ENCODE assay signal across 2 cellular contexts in the genomic region with DNA sequence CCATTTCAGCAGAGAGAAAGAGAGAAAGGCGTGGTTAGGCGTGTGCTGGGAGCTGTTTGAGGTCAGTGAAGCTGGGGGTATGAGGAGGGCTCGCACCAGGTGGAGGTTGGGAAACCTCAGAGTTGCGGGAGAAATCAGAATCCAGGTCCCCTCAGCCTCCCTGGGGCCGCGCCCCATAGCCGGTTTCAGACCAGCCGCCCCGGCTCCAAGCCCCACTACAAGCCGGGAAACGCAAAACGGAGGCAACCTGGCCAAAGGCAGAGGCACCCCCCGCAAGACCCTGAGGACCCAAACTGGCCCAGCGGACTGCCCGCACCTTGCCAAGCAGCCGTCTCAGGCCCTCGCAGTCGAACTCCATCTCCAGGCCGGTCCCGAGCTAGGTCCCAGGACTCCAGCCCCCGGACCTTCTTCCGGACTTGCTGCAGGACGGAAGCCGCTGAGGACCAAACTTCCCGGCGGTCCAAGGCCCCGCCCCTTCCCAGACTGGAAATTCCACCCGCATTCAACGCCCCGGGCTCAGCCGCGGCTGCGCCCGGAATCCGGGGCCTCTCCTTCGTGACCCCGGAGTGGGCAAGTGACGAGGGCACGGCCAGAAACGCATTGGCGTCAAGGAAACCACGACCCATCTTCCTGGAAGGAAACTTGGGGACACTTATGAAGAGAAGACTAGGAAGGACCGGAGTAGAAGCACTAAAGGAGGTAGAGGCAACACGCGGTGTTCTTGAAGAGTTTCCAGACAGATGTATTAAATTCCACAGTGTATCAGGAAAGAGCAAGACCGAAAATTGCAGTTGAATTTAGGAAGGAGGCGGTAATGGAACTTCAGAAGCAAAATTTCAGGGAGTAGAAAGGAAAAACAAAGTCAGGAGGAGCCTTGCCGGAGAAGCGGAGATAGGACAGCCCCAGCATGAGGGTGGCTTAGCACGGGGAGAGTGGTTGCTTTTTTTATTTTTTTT.
A peak's percentile ranks its signal among the peaks of the same experiment; 100 is the strongest.
TF ChIP-seq lines count a peak whose summit lies in the region.

TSS of gene UEVLD (minus strand) at position 438 of the 956 bp plus-strand sequence. CDS start at position 358, 80 bp downstream.

TF ChIP-seq in HEK293, 187 proteins besides CTCF, POLR2A, EP300 and RAD21 (continued from another document and continues in another):
- TF ChIP-seq, protein P1, sequence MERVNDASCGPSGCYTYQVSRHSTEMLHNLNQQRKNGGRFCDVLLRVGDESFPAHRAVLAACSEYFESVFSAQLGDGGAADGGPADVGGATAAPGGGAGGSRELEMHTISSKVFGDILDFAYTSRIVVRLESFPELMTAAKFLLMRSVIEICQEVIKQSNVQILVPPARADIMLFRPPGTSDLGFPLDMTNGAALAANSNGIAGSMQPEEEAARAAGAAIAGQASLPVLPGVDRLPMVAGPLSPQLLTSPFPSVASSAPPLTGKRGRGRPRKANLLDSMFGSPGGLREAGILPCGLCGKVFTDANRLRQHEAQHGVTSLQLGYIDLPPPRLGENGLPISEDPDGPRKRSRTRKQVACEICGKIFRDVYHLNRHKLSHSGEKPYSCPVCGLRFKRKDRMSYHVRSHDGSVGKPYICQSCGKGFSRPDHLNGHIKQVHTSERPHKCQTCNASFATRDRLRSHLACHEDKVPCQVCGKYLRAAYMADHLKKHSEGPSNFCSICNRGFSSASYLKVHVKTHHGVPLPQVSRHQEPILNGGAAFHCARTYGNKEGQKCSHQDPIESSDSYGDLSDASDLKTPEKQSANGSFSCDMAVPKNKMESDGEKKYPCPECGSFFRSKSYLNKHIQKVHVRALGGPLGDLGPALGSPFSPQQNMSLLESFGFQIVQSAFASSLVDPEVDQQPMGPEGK (tag by site-specific recombination; IDR thresholded peaks at IDR 0.05) = 0 out of 2 replicates have a peak, but pooled peaks have one; percentile 50
- TF ChIP-seq SP7 (tag by site-specific recombination; IDR thresholded peaks at IDR 0.05) (peak; percentile 51), BCL11A (tag by site-specific recombination; IDR thresholded peaks at IDR 0.05; ENCODE audit: low read depth) (peak; percentile 30; the same call in 1 of the 2 replicates), GLIS2 (tag by site-specific recombination; IDR thresholded peaks at IDR 0.05) (peak; percentile 64; the same call in 1 of the 2 replicates), SCRT1 (tag by site-specific recombination; IDR thresholded peaks at IDR 0.05; ENCODE audit: borderline replicate concordance) (no peak), PRDM1 (tag by site-specific recombination; IDR thresholded peaks at IDR 0.05) (no peak), ZNF391 (tag by site-specific recombination; IDR thresholded peaks at IDR 0.05; ENCODE audit: borderline replicate concordance, low read depth) (peak; percentile 26; the same call in 1 of the 2 replicates), ZNF561 (tag by site-specific recombination; IDR thresholded peaks at IDR 0.05; ENCODE audit: borderline replicate concordance) (peak; percentile 34; the same call in 1 of the 2 replicates), IKZF3 (tag by site-specific recombination; IDR thresholded peaks at IDR 0.05) (peak; percentile 90), BCL11B (tag by site-specific recombination; IDR thresholded peaks at IDR 0.05; ENCODE audit: low read depth) (peak; percentile 72; the same call in 1 of the 2 replicates), ZNF629 (tag by site-specific recombination; IDR thresholded peaks at IDR 0.05) (peak; percentile 53; the same call in 1 of the 2 replicates), ZNF280C (tag by site-specific recombination; IDR thresholded peaks at IDR 0.05) (no peak), ZSCAN5A (tag by site-specific recombination; IDR thresholded peaks at IDR 0.05) (peak; percentile 67; the same call in 1 of the 2 replicates), ZXDB (tag by site-specific recombination; IDR thresholded peaks at IDR 0.05) (peak; percentile 70), KLF16 (tag by site-specific recombination; IDR thresholded peaks at IDR 0.05) (peak; percentile 72), KLF8 (tag by site-specific recombination; IDR thresholded peaks at IDR 0.05) (peak; percentile 78), ZEB2 (tag by site-specific recombination; IDR thresholded peaks at IDR 0.05) (peak; percentile 64; the same call in 1 of the 2 replicates)
- TF ChIP-seq, protein P2, sequence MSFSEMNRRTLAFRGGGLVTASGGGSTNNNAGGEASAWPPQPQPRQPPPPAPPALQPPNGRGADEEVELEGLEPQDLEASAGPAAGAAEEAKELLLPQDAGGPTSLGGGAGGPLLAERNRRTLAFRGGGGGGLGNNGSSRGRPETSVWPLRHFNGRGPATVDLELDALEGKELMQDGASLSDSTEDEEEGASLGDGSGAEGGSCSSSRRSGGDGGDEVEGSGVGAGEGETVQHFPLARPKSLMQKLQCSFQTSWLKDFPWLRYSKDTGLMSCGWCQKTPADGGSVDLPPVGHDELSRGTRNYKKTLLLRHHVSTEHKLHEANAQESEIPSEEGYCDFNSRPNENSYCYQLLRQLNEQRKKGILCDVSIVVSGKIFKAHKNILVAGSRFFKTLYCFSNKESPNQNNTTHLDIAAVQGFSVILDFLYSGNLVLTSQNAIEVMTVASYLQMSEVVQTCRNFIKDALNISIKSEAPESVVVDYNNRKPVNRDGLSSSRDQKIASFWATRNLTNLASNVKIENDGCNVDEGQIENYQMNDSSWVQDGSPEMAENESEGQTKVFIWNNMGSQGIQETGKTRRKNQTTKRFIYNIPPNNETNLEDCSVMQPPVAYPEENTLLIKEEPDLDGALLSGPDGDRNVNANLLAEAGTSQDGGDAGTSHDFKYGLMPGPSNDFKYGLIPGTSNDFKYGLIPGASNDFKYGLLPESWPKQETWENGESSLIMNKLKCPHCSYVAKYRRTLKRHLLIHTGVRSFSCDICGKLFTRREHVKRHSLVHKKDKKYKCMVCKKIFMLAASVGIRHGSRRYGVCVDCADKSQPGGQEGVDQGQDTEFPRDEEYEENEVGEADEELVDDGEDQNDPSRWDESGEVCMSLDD (tag by site-specific recombination; IDR thresholded peaks at IDR 0.05) = 0 out of 2 replicates have a peak, but pooled peaks have one; percentile 40

TF ChIP-seq in K562, 482 proteins besides CTCF, POLR2A, EP300 and RAD21 (continued from another document and continues in another):
- TF ChIP-seq CLOCK (CRISPR knock-in tag; IDR thresholded peaks at IDR 0.05; ENCODE audit: borderline replicate concordance) = no peak
- no peak for TF ChIP-seq HMGXB4 (CRISPR knock-in tag; IDR thresholded peaks at IDR 0.05)
- TF ChIP-seq ZFP30 (CRISPR knock-in tag; IDR thresholded peaks at IDR 0.05; ENCODE audit: borderline replicate concordance) = no peak
- no peak for TF ChIP-seq TSHZ1 (CRISPR knock-in tag; IDR thresholded peaks at IDR 0.05)
- no peak for TF ChIP-seq MTA1 (IDR thresholded peaks at IDR 0.05; ENCODE audit: borderline replicate concordance)
- TF ChIP-seq MTA3 (IDR thresholded peaks at IDR 0.05; ENCODE audit: borderline replicate concordance) = peak; percentile 98
- no peak for TF ChIP-seq ZNF274 (IDR thresholded peaks at IDR 0.05; ENCODE audit: borderline replicate concordance, low read depth, low read length)
- no peak for TF ChIP-seq GATAD2B (IDR thresholded peaks at IDR 0.05; ENCODE audit: borderline replicate concordance)
- TF ChIP-seq ZNF263 (CRISPR knock-in tag; IDR thresholded peaks at IDR 0.05; ENCODE audit: borderline replicate concordance) = no peak
- no peak for TF ChIP-seq CBX2 (IDR thresholded peaks at IDR 0.05; ENCODE audit: insufficient read depth, low read length, poor library complexity, severe bottlenecking)
- TF ChIP-seq ZNF12 (CRISPR knock-in tag; IDR thresholded peaks at IDR 0.05) = no peak
- no peak for TF ChIP-seq HOMEZ (CRISPR knock-in tag; IDR thresholded peaks at IDR 0.05)
- TF ChIP-seq IRF9 (tag; IDR thresholded peaks at IDR 0.05) = no peak
- TF ChIP-seq ETV5 (CRISPR knock-in tag; IDR thresholded peaks at IDR 0.05; ENCODE audit: low read depth) = peak; percentile 81
- TF ChIP-seq CEBPG (CRISPR knock-in tag; IDR thresholded peaks at IDR 0.05) = no peak
- TF ChIP-seq CEBPG (tag; conservative IDR thresholded peaks at IDR 0.05 in 1 of 2, IDR thresholded peaks at IDR 0.05 in 1 of 2) = no peak
- TF ChIP-seq IFI16 (CRISPR knock-in tag; IDR thresholded peaks at IDR 0.05) = no peak
- TF ChIP-seq ZC3H8 (IDR thresholded peaks at IDR 0.05) = no peak
- TF ChIP-seq HDAC3 (IDR thresholded peaks at IDR 0.05; ENCODE audit: borderline replicate concordance, partially characterized antibody) = no peak
- TF ChIP-seq, protein P3, sequence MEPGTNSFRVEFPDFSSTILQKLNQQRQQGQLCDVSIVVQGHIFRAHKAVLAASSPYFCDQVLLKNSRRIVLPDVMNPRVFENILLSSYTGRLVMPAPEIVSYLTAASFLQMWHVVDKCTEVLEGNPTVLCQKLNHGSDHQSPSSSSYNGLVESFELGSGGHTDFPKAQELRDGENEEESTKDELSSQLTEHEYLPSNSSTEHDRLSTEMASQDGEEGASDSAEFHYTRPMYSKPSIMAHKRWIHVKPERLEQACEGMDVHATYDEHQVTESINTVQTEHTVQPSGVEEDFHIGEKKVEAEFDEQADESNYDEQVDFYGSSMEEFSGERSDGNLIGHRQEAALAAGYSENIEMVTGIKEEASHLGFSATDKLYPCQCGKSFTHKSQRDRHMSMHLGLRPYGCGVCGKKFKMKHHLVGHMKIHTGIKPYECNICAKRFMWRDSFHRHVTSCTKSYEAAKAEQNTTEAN (CRISPR knock-in tag; IDR thresholded peaks at IDR 0.05) = no peak
- TF ChIP-seq RNF2 (IDR thresholded peaks at IDR 0.05) = 0 out of 2 replicates have a peak, but pooled peaks have one; percentile 25
